Comparison of ENCODE assay signal across 9 cellular contexts in the genomic region with DNA sequence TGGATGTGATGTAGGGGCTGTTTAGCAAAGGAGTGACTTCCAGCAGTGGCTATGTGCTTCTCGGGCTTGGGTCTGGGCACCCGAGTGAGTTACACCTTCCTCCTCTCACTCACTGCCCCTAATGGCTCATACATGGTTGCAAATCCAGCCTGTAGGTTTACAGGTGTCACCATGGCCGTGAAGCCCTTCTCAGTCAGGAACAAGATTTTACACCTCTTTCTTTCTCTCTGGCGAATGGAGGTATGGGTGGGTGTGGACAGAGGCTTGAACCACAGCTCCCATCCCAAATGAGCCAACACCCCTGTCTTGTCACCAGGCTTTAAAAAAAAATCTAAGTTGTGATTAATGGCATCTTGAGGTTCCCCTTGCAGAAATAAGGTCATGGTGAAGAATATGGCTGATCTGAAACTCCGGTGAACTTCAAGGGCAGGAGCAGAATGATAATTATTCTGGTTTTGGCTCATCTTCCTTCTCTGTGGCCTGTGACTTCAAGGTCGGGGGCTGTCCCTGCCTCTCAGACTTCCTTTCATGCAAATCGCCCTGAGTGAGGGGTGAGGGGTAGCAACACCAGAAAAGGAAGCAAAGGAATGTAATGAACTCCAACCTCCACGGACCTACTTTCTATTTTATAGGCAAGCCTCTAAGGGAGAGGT.
A peak's percentile ranks its signal among the peaks of the same experiment; 100 is the strongest.
DNase-seq lines count a peak whose midpoint lies in the region; ATAC-seq, FAIRE-seq and TF ChIP-seq lines count a peak whose summit lies in the region.
"Had no signal": no experiment of that assay in that cellular context is flagged by ENCODE, and none has a peak within 500 bp of the region (broad histone marks: within the 10 kb centered on the region; RNA-seq: fewer than 3 reads in every experiment).

No MANE protein-coding gene starts in this region.

- FAIRE-seq in HTR-8/SVneo (lab: Jason Lieb, UNC): no peak

- POLR2A ChIA-PET in activated B cell treated with CpG ODN at 0.5 μM for 24 hours (lab: Charles Lee): interaction anchor here (0.5 to 1.7 kb wide), 2 partner anchors 14 to 17 kb away, joined by 7 to 9 read pairs; no protein-coding TSS in a partner anchor

- peak overlapping the region; percentile 30 for H3K4me3 Mint-ChIP-seq in activated B cell treated with CpG ODN at 0.5 μM for 24 hours

- no peak for DNase-seq in activated B cell treated with CpG ODN at 0.5 μM for 24 hours
- DNase-seq in stimulated activated CD4-positive, alpha-beta T cell treated with anti-CD3 and anti-CD28 coated beads, Interleukin-12 subunit alpha, Interleukin-12 subunit beta, amount 100 ng/mL, for 24 hours (ENCODE audit: low read depth in 2 of 2): peak; percentile 50 to 73
- DNase-seq in NCI-H2227 (lab: John Stamatoyannopoulos, UW; ENCODE audit: unreplicated experiment): no peak
- no peak for DNase-seq in NCI-H82 (lab: John Stamatoyannopoulos, UW)
- DNase-seq in NCI-H187 treated with DMSO at 0.1 percent for 48 hours (lab: John Stamatoyannopoulos, UW): no peak
- DNase-seq in HTR-8/SVneo (ENCODE audit: insufficient read length, low spot score): no peak
- DNase-seq: right lobe of liver had no signal

- ATAC-seq in GM18519 (IDR thresholded peaks at IDR 0.05; ENCODE audit: low FRiP score, unreplicated experiment): peak; percentile 95
- ATAC-seq in HG02678 (IDR thresholded peaks at IDR 0.05; ENCODE audit: unreplicated experiment): peak; percentile 93
- peak; percentile 92 for ATAC-seq in activated B cell treated with CpG ODN at 0.5 μM for 24 hours (ENCODE audit: low read depth)
- ATAC-seq: right lobe of liver had no signal

- H3K36me3 Mint-ChIP-seq in activated B cell treated with CpG ODN at 0.5 μM for 24 hours (ENCODE audit: low read depth): no peaks in the 10 kb centered on the region

- H3K27me3 Mint-ChIP-seq in activated B cell treated with CpG ODN at 0.5 μM for 24 hours: peaks cover 26% of the 10 kb centered on the region

- H3K27ac Mint-ChIP-seq in activated B cell treated with CpG ODN at 0.5 μM for 24 hours: peak overlapping the region; percentile 51

- TF ChIP-seq CTCF in activated B cell treated with CpG ODN at 0.5 μM for 24 hours (IDR thresholded peaks at IDR 0.05): no peak

- H3K4me1 Mint-ChIP-seq in activated B cell treated with CpG ODN at 0.5 μM for 24 hours: peaks cover 33% of the 10 kb centered on the region

- CTCF ChIA-PET in activated B cell treated with CpG ODN at 0.5 μM for 24 hours (lab: Charles Lee): no interaction called here

- H3K9me3 Mint-ChIP-seq in activated B cell treated with CpG ODN at 0.5 μM for 24 hours: peaks cover 2% of the 10 kb centered on the region

- intact Hi-C loops in activated B cell treated with CpG ODN at 0.5 μM for 24 hours (cut with micrococcal nuclease): loop anchor here (1.0 to 5.0 kb wide), 3 partner anchors 18 to 308 kb away; no protein-coding TSS in a partner anchor

Comparison
In these comparisons a context has a peak if more than half of its experiments do, and no peak if none do; other contexts are left out.
1. DNase-seq: peak in stimulated activated CD4-positive, alpha-beta T cell treated with anti-CD3 and anti-CD28 coated beads, Interleukin-12 subunit alpha, Interleukin-12 subunit beta, amount 100 ng/mL, for 24 hours (2 of 2); none in activated B cell treated with CpG ODN at 0.5 μM for 24 hours (single experiment), NCI-H2227 (single experiment), NCI-H82 (single experiment), NCI-H187 treated with DMSO at 0.1 percent for 48 hours (single experiment) and HTR-8/SVneo (single experiment).
2. Peak in every context shown above with its lines, with median percentiles within 50 percentile points of each other: ATAC-seq.